8 cellular contexts compared by ENCODE assay signal in genomic region chr6:106334646-106335448, GRCh38. TPM values are rescaled to one million over a fixed set of nuclear protein-coding genes. Genes with fewer than 3 reads are reported as not detected.
DNase-seq lines count a peak whose midpoint lies in the region; ATAC-seq and TF ChIP-seq lines count a peak whose summit lies in the region.

No MANE protein-coding gene starts in this region.

- no peak overlapping the region for H3K27ac Mint-ChIP-seq in activated T-cell treated with anti-CD3 and anti-CD28 coated beads, Interleukin-2, amount 50 U/mL, for 72 hours

- H3K9me3 Mint-ChIP-seq in activated T-cell treated with anti-CD3 and anti-CD28 coated beads, Interleukin-2, amount 50 U/mL, for 72 hours = no peaks in the 10 kb centered on the region

- intact Hi-C loops in PC-9 (cut with micrococcal nuclease; ENCODE audit: unreplicated experiment) = loop anchor here (5.0 to 10.0 kb wide), 4 partner anchors 662 to 1512 kb away; no protein-coding TSS in a partner anchor

- ATAC-seq in HG03159 (IDR thresholded peaks at IDR 0.05; ENCODE audit: unreplicated experiment) (peak; percentile 63), GM18858 (IDR thresholded peaks at IDR 0.05; ENCODE audit: unreplicated experiment) (no peak), GM18519 (IDR thresholded peaks at IDR 0.05; ENCODE audit: low FRiP score, unreplicated experiment) (no peak)
- peak; percentile 66 to 70 for ATAC-seq in activated T-cell treated with anti-CD3 and anti-CD28 coated beads, Interleukin-2, amount 50 U/mL, for 72 hours (replicated peaks in 1 of 2)

- H3K4me3 Mint-ChIP-seq in activated T-cell treated with anti-CD3 and anti-CD28 coated beads, Interleukin-2, amount 50 U/mL, for 72 hours = no peak overlapping the region

- H2AFZ ChIP-seq in PC-9 (no peak overlapping the region), osteoblast (ENCODE audit: low read length) (no peak overlapping the region)

- H3K4me3 ChIP-seq in PC-9 (no peak overlapping the region), osteoblast (ENCODE audit: insufficient read depth, low read length) (no peak overlapping the region)

- peaks cover 22% of the 10 kb centered on the region for H3K27me3 Mint-ChIP-seq in activated T-cell treated with anti-CD3 and anti-CD28 coated beads, Interleukin-2, amount 50 U/mL, for 72 hours (ENCODE audit: low read depth)

- POLR2A ChIA-PET in PC-9 (lab: Charles Lee; ENCODE audit: unreplicated experiment) = interaction anchor here (0.7 kb wide), 2 partner anchors 30 to 225 kb away, joined by 5 to 6 read pairs; no protein-coding TSS in a partner anchor

- no peak overlapping the region for H3K27ac ChIP-seq in PC-9
- H3K27ac ChIP-seq in osteoblast (ENCODE audit: low read depth, low read length) = no peak overlapping the region

- H4K20me1 ChIP-seq in PC-9 (ENCODE audit: insufficient read depth) = no peaks in the 10 kb centered on the region
- no peaks in the 10 kb centered on the region for H4K20me1 ChIP-seq in osteoblast (ENCODE audit: insufficient read depth, low read length)

- no peaks in the 10 kb centered on the region for H3K9me3 ChIP-seq in PC-9 (ENCODE audit: insufficient read depth, low read depth)
- H3K9me3 ChIP-seq in osteoblast (ENCODE audit: low read depth, low read length) = no peaks in the 10 kb centered on the region

- H3K36me3 Mint-ChIP-seq in activated T-cell treated with anti-CD3 and anti-CD28 coated beads, Interleukin-2, amount 50 U/mL, for 72 hours (ENCODE audit: insufficient read depth in 2 of 2) = no peaks in the 10 kb centered on the region

- H3F3A ChIP-seq in PC-9 (ENCODE audit: insufficient read depth, low read depth) = peaks cover 5% of the 10 kb centered on the region

- H3K36me3 ChIP-seq in PC-9 (ENCODE audit: low read depth) = no peaks in the 10 kb centered on the region
- no peaks in the 10 kb centered on the region for H3K36me3 ChIP-seq in osteoblast (ENCODE audit: insufficient read depth, low read length)

- CTCF ChIA-PET in PC-9 (lab: Charles Lee) = interaction anchor here (0.6 to 0.9 kb wide), 6 partner anchors 15 to 983 kb away, joined by 3 to 5 read pairs (median 3); no protein-coding TSS in a partner anchor

- no TSS peak for BruUV-seq in PC-9 (replicated peaks; lab: Mats Ljungman, UMichigan)

- DNase-seq in GF-D8 (lab: John Stamatoyannopoulos, UW) (peak; percentile 7), PC-9 (peak; percentile 37 to 58), fibroblast of the conjunctiva (ENCODE audit: low read depth) (peak; percentile 30), osteoblast (ENCODE audit: insufficient read length, low spot score, missing footprints) (no peak)
- peak; percentile 49 to 50 for DNase-seq in activated T-cell treated with anti-CD3 and anti-CD28 coated beads, Interleukin-2, amount 50 U/mL, for 72 hours

- H3K4me1 ChIP-seq in PC-9 (replicated peaks; ENCODE audit: insufficient read depth) (peaks cover 4% of the 10 kb centered on the region), osteoblast (ENCODE audit: insufficient read depth, low read length) (peaks cover 5% of the 10 kb centered on the region)

- H3K79me2 ChIP-seq in PC-9 (ENCODE audit: low read depth) (no peaks in the 10 kb centered on the region), osteoblast (ENCODE audit: insufficient read depth, low read length) (no peaks in the 10 kb centered on the region)

- H3K9me2 ChIP-seq in PC-9 (ENCODE audit: insufficient read depth) = no peaks in the 10 kb centered on the region

- H3K27me3 ChIP-seq in PC-9 (ENCODE audit: insufficient read depth, low read depth) (no peaks in the 10 kb centered on the region), osteoblast (ENCODE audit: insufficient read depth, low read length) (peaks cover 22% of the 10 kb centered on the region)

- TF ChIP-seq CTCF in PC-9 (conservative IDR thresholded peaks at IDR 0.05) (peak; percentile 88), osteoblast (IDR thresholded peaks at IDR 0.05; ENCODE audit: extremely low read depth, low read depth, low read length) (peak; percentile 62)

- H3K4me2 ChIP-seq in PC-9 = no peak overlapping the region
- no peak overlapping the region for H3K4me2 ChIP-seq in osteoblast (ENCODE audit: insufficient read depth, low read length)

- peaks cover 9% of the 10 kb centered on the region for H3K4me1 Mint-ChIP-seq in activated T-cell treated with anti-CD3 and anti-CD28 coated beads, Interleukin-2, amount 50 U/mL, for 72 hours (ENCODE audit: low read depth)

RNA-seq across cellular contexts. Expression of gene ATG5, which starts 9.3 kb away (rescaled TPM):
- 38.1 and 39.8 TPM in 2 replicates for total RNA-seq in PC-9 (2021)
- 10 to 100 TPM; 32.1 to 38.4 TPM for total RNA-seq in activated T-cell treated with anti-CD3 and anti-CD28 coated beads, Interleukin-2, amount 50 U/mL, for 72 hours
- total RNA-seq in osteoblast = 59.0 and 62.5 TPM in 2 replicates

RNA-seq across cellular contexts. Expression of gene CRYBG1, which starts 25.7 kb away (rescaled TPM):
- total RNA-seq in PC-9 (2021) = 42.7 and 49.3 TPM in 2 replicates
- 10 to 100 TPM; 37.4 to 50.7 TPM for total RNA-seq in activated T-cell treated with anti-CD3 and anti-CD28 coated beads, Interleukin-2, amount 50 U/mL, for 72 hours
- 11.9 and 19.2 TPM in 2 replicates for total RNA-seq in osteoblast

Comparison
In these comparisons a context has a peak if more than half of its experiments do, and no peak if none do; other contexts are left out.
1. ATAC-seq: peak in HG03159 (single experiment) and activated T-cell treated with anti-CD3 and anti-CD28 coated beads, Interleukin-2, amount 50 U/mL, for 72 hours (2 of 2); none in GM18858 (single experiment) and GM18519 (single experiment).